1 cellular context compared by ENCODE assay signal in the genomic region with DNA sequence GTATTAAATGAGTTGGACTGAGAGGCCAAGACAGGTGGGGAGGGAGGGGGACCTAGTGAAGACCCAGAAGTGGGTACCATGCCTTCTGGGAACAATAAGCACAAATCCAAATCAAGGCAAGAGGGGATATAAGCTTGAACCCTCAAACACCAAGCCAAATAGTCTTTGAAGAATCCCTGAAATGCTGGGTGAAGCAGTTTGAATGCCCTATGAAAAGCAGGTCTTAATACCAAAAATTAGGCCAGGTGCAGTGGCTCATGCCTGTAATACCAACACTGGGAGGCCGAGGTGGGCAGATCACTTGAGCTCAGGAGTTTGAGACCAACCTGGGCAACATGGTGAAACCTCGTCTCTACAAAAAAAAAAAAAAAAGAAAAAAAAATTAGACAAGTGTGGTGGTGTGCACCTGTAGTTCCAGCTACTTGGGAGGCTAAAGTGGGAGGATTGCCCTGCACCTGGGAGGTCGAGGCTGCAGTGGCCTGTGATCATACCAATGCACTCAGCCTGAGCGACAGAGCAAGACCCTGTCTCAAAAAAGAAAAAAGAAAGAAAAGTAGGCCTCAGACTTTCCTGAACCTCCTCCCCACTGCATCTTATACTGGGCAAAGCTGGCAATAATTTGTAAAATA.
TF ChIP-seq lines count a peak whose summit lies in the region.

No MANE protein-coding gene starts in this region.

TF ChIP-seq in SK-N-SH treated with all-trans-retinoic acid at 6 μM for 48 hours, 23 proteins besides CTCF, POLR2A, EP300 and RAD21 (continued from another document):
- no peak for TF ChIP-seq TCF4 (CRISPR knock-in tag; IDR thresholded peaks at IDR 0.05; ENCODE audit: borderline replicate concordance)
- TF ChIP-seq ZNF8 (CRISPR knock-in tag; IDR thresholded peaks at IDR 0.05): no peak
- TF ChIP-seq, protein P1, sequence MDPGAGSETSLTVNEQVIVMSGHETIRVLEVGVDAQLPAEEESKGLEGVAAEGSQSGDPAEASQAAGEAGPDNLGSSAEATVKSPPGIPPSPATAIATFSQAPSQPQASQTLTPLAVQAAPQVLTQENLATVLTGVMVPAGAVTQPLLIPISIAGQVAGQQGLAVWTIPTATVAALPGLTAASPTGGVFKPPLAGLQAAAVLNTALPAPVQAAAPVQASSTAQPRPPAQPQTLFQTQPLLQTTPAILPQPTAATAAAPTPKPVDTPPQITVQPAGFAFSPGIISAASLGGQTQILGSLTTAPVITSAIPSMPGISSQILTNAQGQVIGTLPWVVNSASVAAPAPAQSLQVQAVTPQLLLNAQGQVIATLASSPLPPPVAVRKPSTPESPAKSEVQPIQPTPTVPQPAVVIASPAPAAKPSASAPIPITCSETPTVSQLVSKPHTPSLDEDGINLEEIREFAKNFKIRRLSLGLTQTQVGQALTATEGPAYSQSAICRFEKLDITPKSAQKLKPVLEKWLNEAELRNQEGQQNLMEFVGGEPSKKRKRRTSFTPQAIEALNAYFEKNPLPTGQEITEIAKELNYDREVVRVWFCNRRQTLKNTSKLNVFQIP (CRISPR knock-in tag; IDR thresholded peaks at IDR 0.05; ENCODE audit: borderline replicate concordance, low read depth): no peak
- no peak for TF ChIP-seq BACH2 (CRISPR knock-in tag; IDR thresholded peaks at IDR 0.05; ENCODE audit: borderline replicate concordance)
- no peak for TF ChIP-seq ZC3H10 (CRISPR knock-in tag; IDR thresholded peaks at IDR 0.05)
- no peak for TF ChIP-seq ARNTL (CRISPR knock-in tag; IDR thresholded peaks at IDR 0.05; ENCODE audit: borderline replicate concordance, low read depth)
